9 cellular contexts compared by ENCODE assay signal in genomic region chr18:66560092-66560491, GRCh38. TPM values are rescaled to one million over a fixed set of nuclear protein-coding genes. Genes with fewer than 3 reads are reported as not detected.
A peak's percentile ranks its signal among the peaks of the same experiment; 100 is the strongest.
DNase-seq lines count a peak whose midpoint lies in the region; ATAC-seq and TF ChIP-seq lines count a peak whose summit lies in the region.
"Had no signal": no experiment of that assay in that cellular context is flagged by ENCODE, and none has a peak within 500 bp of the region (broad histone marks: within the 10 kb centered on the region; RNA-seq: fewer than 3 reads in every experiment).

No MANE protein-coding gene starts in this region.

- ATAC-seq in lung (ENCODE audit: insufficient read depth, low FRiP score) (no peak), HG02885 (IDR thresholded peaks at IDR 0.05; ENCODE audit: poor library complexity, unreplicated experiment) (no peak)

- H3K9me3 ChIP-seq in adrenal gland (replicated peaks in 1 of 3), result no peaks in the 10 kb centered on the region
- no peaks in the 10 kb centered on the region for H3K9me3 ChIP-seq in lung (ENCODE audit: control insufficient read depth in 2 of 2, insufficient read depth in 1 of 2, low read length in 1 of 2)

- H3K4me1 ChIP-seq in adrenal gland (replicated peaks in 1 of 2), result no peaks in the 10 kb centered on the region
- no peaks in the 10 kb centered on the region for H3K4me1 ChIP-seq in lung (ENCODE audit: control insufficient read depth in 2 of 2, insufficient read depth in 2 of 2, low read length in 2 of 2)

- H3K36me3 ChIP-seq in adrenal gland (replicated peaks in 1 of 2), result no peaks in the 10 kb centered on the region
- no peaks in the 10 kb centered on the region for H3K36me3 ChIP-seq in lung (ENCODE audit: control insufficient read depth in 2 of 2, insufficient read depth in 2 of 2, low read length in 2 of 2)

- TF ChIP-seq POLR2A in adrenal gland (IDR thresholded peaks at IDR 0.05), result no peak
- no peak for TF ChIP-seq POLR2A in lower leg skin (IDR thresholded peaks at IDR 0.05)

- H3K27ac ChIP-seq in adrenal gland (no peak overlapping the region), lung (ENCODE audit: low read depth in 1 of 2, low read length in 1 of 2) (no peak overlapping the region)

- WGBS in adrenal gland, 4 donors, result 58 to 70% (median 64%) methylated on average over 4 of the region's 4 CpGs
- 64 to 72% methylated on average over 4 of the region's 4 CpGs for WGBS in lung, 2 donors
- WGBS in lower leg skin, 2 donors, result 59% methylated on average over 4 of the region's 4 CpGs

- H3K27me3 ChIP-seq in adrenal gland (no peaks in the 10 kb centered on the region), lung (ENCODE audit: control insufficient read depth, insufficient read depth) (no peaks in the 10 kb centered on the region)

- H3K4me3 ChIP-seq in adrenal gland (no peak overlapping the region), lung (no peak overlapping the region), lower leg skin (ENCODE audit: low read depth, poor library complexity, severe bottlenecking) (no peak overlapping the region)

- intact Hi-C loops in adrenal gland (cut with DNase I) (no loop called here), lower leg skin (cut with DNase I; ENCODE audit: low total_unique reads) (no loop called here)

- peak; percentile 12 for DNase-seq in ELR (ENCODE audit: low read depth)
- peak; percentile 58 for DNase-seq in NCI-H1105 treated with DMSO at 0.1 percent for 48 hours (lab: John Stamatoyannopoulos, UW)
- DNase-seq in adrenal gland, result peak in 4 of 7 donors; percentile 10 to 26 (median 21)
- no peak for DNase-seq in lung (ENCODE audit: low spot score)
- DNase-seq in lower leg skin (ENCODE audit: low spot score in 2 of 2), result no peak
- DNase-seq in NOMO-1 (lab: John Stamatoyannopoulos, UW; ENCODE audit: unreplicated experiment in 2 of 2), result no peak
- no peak for DNase-seq in 8988T
- DNase-seq: activated CD4-positive, alpha-beta T cell treated with anti-CD3 and anti-CD28 coated beads, Interleukin-2, amount 50 U/mL, for 1 hour had no signal

- TF ChIP-seq CTCF in adrenal gland (IDR thresholded peaks at IDR 0.05) (peak; percentile 15 to 46 (median 40)), lung (IDR thresholded peaks at IDR 0.05; ENCODE audit: control extremely low read depth, extremely low read depth) (peak; percentile 3), lower leg skin (IDR thresholded peaks at IDR 0.05) (no peak)

RNA-seq across cellular contexts. Expression of gene CDH19, which starts 43.8 kb away (rescaled TPM):
- total RNA-seq in adrenal gland (1 to 10 TPM in 7 of 8 donors, under 1 TPM in 1; 0.42 to 7.4 (median 4.5) TPM), lung (1 to 10 TPM; 1.2 to 1.7 TPM), lower leg skin (1 to 10 TPM; 1.3 to 9.5 (median 6.8) TPM)
- polyA plus RNA-seq in adrenal gland (1 to 10 TPM; 4.5 to 6.3 (median 6.2) TPM), lung (under 1 TPM; 0.13 to 0.67 TPM)

Comparison
In these comparisons a context has a peak if more than half of its experiments do, and no peak if none do; other contexts are left out.
1. DNase-seq: peak in ELR (single experiment), NCI-H1105 treated with DMSO at 0.1 percent for 48 hours (single experiment) and adrenal gland (4 of 7); none in lung (single experiment), lower leg skin (0 of 2), NOMO-1 (0 of 2) and 8988T (single experiment).
2. CTCF ChIP-seq: peak in adrenal gland (6 of 6) and lung (single experiment); none in lower leg skin (0 of 3).